Comparison of ENCODE assay signal across 1 cellular context in genomic region chr1:203638914-203639313, GRCh38.
TF ChIP-seq lines count a peak whose summit lies in the region.

No MANE protein-coding gene starts in this region.

TF ChIP-seq in IMR-90, 13 proteins besides CTCF, POLR2A, EP300 and RAD21 (continued from another document):
- TF ChIP-seq BHLHE40 (IDR thresholded peaks at IDR 0.05; ENCODE audit: low read depth, low read length) = no peak
- no peak for TF ChIP-seq RFX5 (IDR thresholded peaks at IDR 0.05; ENCODE audit: low read depth, low read length)
- no peak for TF ChIP-seq MAFK (IDR thresholded peaks at IDR 0.05; ENCODE audit: low read depth, low read length)
- TF ChIP-seq MAZ (IDR thresholded peaks at IDR 0.05; ENCODE audit: borderline replicate concordance, low read depth, low read length) = no peak
- TF ChIP-seq CEBPB (IDR thresholded peaks at IDR 0.05; ENCODE audit: low read depth, low read length) = no peak
- no peak for TF ChIP-seq MXI1 (IDR thresholded peaks at IDR 0.05; ENCODE audit: borderline replicate concordance, low read depth, low read length)
- TF ChIP-seq CHD1 (IDR thresholded peaks at IDR 0.05; ENCODE audit: low read depth, low read length) = no peak
- no peak for TF ChIP-seq USF2 (IDR thresholded peaks at IDR 0.05; ENCODE audit: low read depth, low read length)
- no peak for TF ChIP-seq NFE2L2 (IDR thresholded peaks at IDR 0.05; ENCODE audit: low read depth, low read length)
- TF ChIP-seq SMC3 (IDR thresholded peaks at IDR 0.05; ENCODE audit: low read depth, low read length) = no peak
